In the genomic region with DNA sequence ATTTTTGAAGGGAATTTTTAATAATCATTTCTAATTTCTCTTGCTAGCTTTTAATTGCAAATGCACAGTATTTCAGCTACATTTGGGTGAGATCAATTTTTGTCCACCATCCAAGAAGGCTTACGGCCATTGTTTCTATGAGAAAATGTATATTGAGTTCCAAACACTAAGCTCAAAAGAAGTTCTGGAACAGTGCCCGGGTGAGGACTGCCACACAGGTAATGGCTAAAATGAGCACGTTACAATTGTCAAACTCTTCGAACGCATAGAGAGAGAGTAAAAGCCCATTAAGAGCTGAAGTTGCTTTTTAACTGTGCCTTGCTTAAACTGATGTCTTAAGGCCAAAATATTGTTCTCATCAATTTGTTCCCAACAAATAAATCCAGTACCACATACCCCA, we compare ENCODE assay signal across 24 cellular contexts.
DNase-seq lines count a peak whose midpoint lies in the region; ATAC-seq and TF ChIP-seq lines count a peak whose summit lies in the region.
"Had no signal": no experiment of that assay in that cellular context is flagged by ENCODE, and none has a peak within 500 bp of the region (broad histone marks: within the 10 kb centered on the region; RNA-seq: fewer than 3 reads in every experiment).

No MANE protein-coding gene starts in this region.

- peak overlapping the region; percentile 10 for H3K27ac ChIP-seq in A673 (ENCODE audit: low read depth, low read length, poor library complexity, severe bottlenecking)
- H3K27ac ChIP-seq in HUES48 (ENCODE audit: low read depth, low read length), result peak overlapping the region; percentile 95
- peak overlapping the region; percentile 20 for H3K27ac ChIP-seq in iPS-20b (ENCODE audit: low read length)
- H3K27ac ChIP-seq: KMS-11, neutrophil, prostate gland, tibial artery, vagina had no signal

- H3K9me3 ChIP-seq in A673 (ENCODE audit: low read depth, low read length, poor library complexity, severe bottlenecking) (peaks cover 21% of the 10 kb centered on the region), HUES48 (ENCODE audit: control insufficient read depth, insufficient read depth, low read length) (peaks cover 16% of the 10 kb centered on the region), iPS-20b (ENCODE audit: insufficient read depth, low read depth, low read length) (peaks cover 20% of the 10 kb centered on the region)
- H3K9me3 ChIP-seq: MG63, neutrophil, prostate gland, vagina had no signal

- DNase-seq in A673 (ENCODE audit: low spot score) (no peak), NCI-H69 (lab: John Stamatoyannopoulos, UW) (peak; percentile 42)
- DNase-seq: ACHN; activated CD4-positive, alpha-beta T cell treated with anti-CD3 and anti-CD28 coated beads, Interleukin-2, amount 50 U/mL, for 4 hours; activated naive CD4-positive, alpha-beta T cell; CD8-positive, alpha-beta T cell; DMS153; GF-D8; MG63; NCI-H1417 treated with DMSO at 0.1 percent for 48 hours; stimulated activated CD4-positive, alpha-beta T cell treated with anti-CD3 and anti-CD28 coated beads, Interleukin-4, amount 100 ng/mL, for 1 hour; T-helper 2 cell; tibial artery had no signal

- H3K27me3 ChIP-seq in A673 (replicated peaks; ENCODE audit: insufficient read depth, low read depth, low read length, poor library complexity), result no peaks in the 10 kb centered on the region
- no peaks in the 10 kb centered on the region for H3K27me3 ChIP-seq in HUES48 (ENCODE audit: control insufficient read depth, insufficient read depth, low read length)
- no peaks in the 10 kb centered on the region for H3K27me3 ChIP-seq in iPS-20b (ENCODE audit: insufficient read depth, low read length)
- H3K27me3 ChIP-seq: MG63, neutrophil, tibial artery, vagina had no signal

- H3K36me3 ChIP-seq in A673 (ENCODE audit: insufficient read depth, low read length, poor library complexity, severe bottlenecking) (no peaks in the 10 kb centered on the region), HUES48 (ENCODE audit: control insufficient read depth, insufficient read depth, low read length) (no peaks in the 10 kb centered on the region), iPS-20b (ENCODE audit: insufficient read depth, low read depth, low read length) (no peaks in the 10 kb centered on the region)
- H3K36me3 ChIP-seq: MG63, neutrophil, prostate gland, tibial artery, vagina had no signal

- BruUV-seq in A673 (replicated peaks; lab: Mats Ljungman, UMichigan), result no TSS peak

- intact Hi-C loops in A673 (cut with micrococcal nuclease; ENCODE audit: unreplicated experiment), result no loop called here

- H3K4me3 ChIP-seq in A673 (ENCODE audit: low read depth, low read length, poor library complexity, severe bottlenecking), result no peak overlapping the region
- H3K4me3 ChIP-seq in HUES48 (ENCODE audit: low read depth, low read length), result no peak overlapping the region
- H3K4me3 ChIP-seq in iPS-20b (ENCODE audit: low read length), result no peak overlapping the region
- H3K4me3 ChIP-seq: MG63, prostate gland, tibial artery, vagina had no signal

- CTCF ChIA-PET in A673 (lab: Charles Lee), result no interaction called here

- TF ChIP-seq CTCF in A673 (conservative IDR thresholded peaks at IDR 0.05; ENCODE audit: low read depth, low read length), result no peak

- H3K4me1 ChIP-seq in A673 (ENCODE audit: insufficient read depth, low read length, poor library complexity, severe bottlenecking) (peaks cover 13% of the 10 kb centered on the region), HUES48 (ENCODE audit: control insufficient read depth, insufficient read depth, low read length) (peaks cover 32% of the 10 kb centered on the region), iPS-20b (ENCODE audit: insufficient read depth, low read length) (peaks cover 32% of the 10 kb centered on the region; the same call in 1 of the 2 replicates)
- H3K4me1 ChIP-seq: prostate gland, tibial artery, vagina had no signal

- ATAC-seq in HG02885 (IDR thresholded peaks at IDR 0.05; ENCODE audit: poor library complexity, unreplicated experiment), result no peak
- no peak for ATAC-seq in GM19324 (IDR thresholded peaks at IDR 0.05; ENCODE audit: low FRiP score, unreplicated experiment)
- ATAC-seq in HG02571 (IDR thresholded peaks at IDR 0.05; ENCODE audit: unreplicated experiment), result no peak
- ATAC-seq in HG03097 (IDR thresholded peaks at IDR 0.05; ENCODE audit: low FRiP score, unreplicated experiment), result no peak
- ATAC-seq: activated CD4-positive, CD25-positive, alpha-beta regulatory T cell treated with anti-CD3 and anti-CD28 coated beads, Interleukin-2, amount 50 U/mL, for 24 hours; CD8-positive, alpha-beta T cell had no signal

- POLR2A ChIA-PET in A673 (lab: Charles Lee; ENCODE audit: low non-redundant PET), result no interaction called here

- no peak overlapping the region for H3K9ac ChIP-seq in HUES48 (ENCODE audit: low read depth, low read length)
- H3K9ac ChIP-seq in iPS-20b (ENCODE audit: low read depth, low read length), result peak overlapping the region; percentile 39; the same call in 1 of the 2 replicates
- H3K9ac ChIP-seq: KMS-11 had no signal

Comparison
In these comparisons a context has a peak if more than half of its experiments do, and no peak if none do; other contexts are left out.
1. H3K27ac ChIP-seq: peak in every context shown above with its lines; median percentile 95 in HUES48; 20 in iPS-20b; 10 in A673.